8 cellular contexts compared by ENCODE assay signal in genomic region chr13:29428310-29428991, GRCh38.
DNase-seq lines count a peak whose midpoint lies in the region; ATAC-seq and TF ChIP-seq lines count a peak whose summit lies in the region.

No MANE protein-coding gene starts in this region.

- H3K36me3 ChIP-seq in muscle layer of colon (ENCODE audit: insufficient read depth, low read length): no peaks in the 10 kb centered on the region

- H3K9ac ChIP-seq in muscle layer of colon (ENCODE audit: low read length): no peak overlapping the region

- TF ChIP-seq POLR2A in NB4 (IDR thresholded peaks at IDR 0.05; ENCODE audit: extremely low read depth, insufficient read length): no peak

- peak overlapping the region; percentile 28 for H3K27ac ChIP-seq in muscle layer of colon (ENCODE audit: low read depth, low read length)

- peak; percentile 73 for DNase-seq in AG20443 (ENCODE audit: low spot score)
- DNase-seq in NB4 (ENCODE audit: low read depth): peak; percentile 26
- peak; percentile 74 for DNase-seq in ecto neural progenitor cell (ENCODE audit: low spot score)
- no peak for DNase-seq in activated CD4-positive, CD25-positive, alpha-beta regulatory T cell treated with anti-CD3 and anti-CD28 coated beads, Interleukin-2, amount 50 U/mL, for 72 hours
- DNase-seq in NCI-H1694 treated with DMSO at 0.1 percent for 48 hours (lab: John Stamatoyannopoulos, UW): no peak
- no peak for DNase-seq in NCI-H2029 (lab: John Stamatoyannopoulos, UW)

- no peaks in the 10 kb centered on the region for H3K9me3 ChIP-seq in muscle layer of colon (ENCODE audit: low read length)

- H3K4me3 ChIP-seq in NB4 (ENCODE audit: low read depth, low read length) (no peak overlapping the region), muscle layer of colon (ENCODE audit: low read depth in 1 of 2, low read length in 2 of 2) (peak overlapping the region; percentile 44 to 55)

- H3K27me3 ChIP-seq in muscle layer of colon (ENCODE audit: control insufficient read depth in 1 of 2, insufficient read depth in 2 of 2, low read length in 2 of 2): no peaks in the 10 kb centered on the region

- no peak for TF ChIP-seq CTCF in NB4 (IDR thresholded peaks at IDR 0.05; ENCODE audit: low read depth, low read length)

- ATAC-seq in GM21515 (IDR thresholded peaks at IDR 0.05; ENCODE audit: unreplicated experiment): no peak

- peaks cover 17% of the 10 kb centered on the region for H3K4me1 ChIP-seq in muscle layer of colon (ENCODE audit: insufficient read depth, low read length)

Comparison
In these comparisons a context has a peak if more than half of its experiments do, and no peak if none do; other contexts are left out.
1. DNase-seq: peak in AG20443 (single experiment), NB4 (single experiment) and ecto neural progenitor cell (single experiment); none in activated CD4-positive, CD25-positive, alpha-beta regulatory T cell treated with anti-CD3 and anti-CD28 coated beads, Interleukin-2, amount 50 U/mL, for 72 hours (single experiment), NCI-H1694 treated with DMSO at 0.1 percent for 48 hours (single experiment) and NCI-H2029 (single experiment).